1 cellular context compared by ENCODE assay signal in the genomic region with DNA sequence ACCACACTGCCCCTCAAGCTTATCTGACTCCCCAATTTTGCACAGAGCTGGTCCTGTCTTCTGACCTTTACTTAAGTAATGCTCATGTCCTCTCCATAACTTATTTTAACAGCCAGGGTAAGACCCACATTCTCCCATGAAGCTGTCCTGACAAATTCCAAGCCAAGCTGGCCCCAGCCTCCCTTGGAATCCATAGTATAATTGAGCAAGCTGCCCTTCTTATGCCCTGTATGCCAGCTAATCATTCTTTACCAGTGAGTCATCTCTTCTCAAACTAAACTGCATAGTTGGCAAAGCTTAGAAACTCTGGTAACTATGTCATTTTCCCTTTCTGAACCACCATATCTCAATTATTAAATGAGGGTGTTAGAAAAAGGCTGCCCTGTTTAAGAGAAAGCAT.
TF ChIP-seq lines count a peak whose summit lies in the region.

No MANE protein-coding gene starts in this region.

TF ChIP-seq in WTC11, 78 proteins besides CTCF, POLR2A, EP300 and RAD21 (continued from another document):
- TF ChIP-seq, protein P1, sequence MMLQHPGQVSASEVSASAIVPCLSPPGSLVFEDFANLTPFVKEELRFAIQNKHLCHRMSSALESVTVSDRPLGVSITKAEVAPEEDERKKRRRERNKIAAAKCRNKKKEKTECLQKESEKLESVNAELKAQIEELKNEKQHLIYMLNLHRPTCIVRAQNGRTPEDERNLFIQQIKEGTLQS (CRISPR knock-in tag; conservative IDR thresholded peaks at IDR 0.05) = no peak
- TF ChIP-seq, protein P2, sequence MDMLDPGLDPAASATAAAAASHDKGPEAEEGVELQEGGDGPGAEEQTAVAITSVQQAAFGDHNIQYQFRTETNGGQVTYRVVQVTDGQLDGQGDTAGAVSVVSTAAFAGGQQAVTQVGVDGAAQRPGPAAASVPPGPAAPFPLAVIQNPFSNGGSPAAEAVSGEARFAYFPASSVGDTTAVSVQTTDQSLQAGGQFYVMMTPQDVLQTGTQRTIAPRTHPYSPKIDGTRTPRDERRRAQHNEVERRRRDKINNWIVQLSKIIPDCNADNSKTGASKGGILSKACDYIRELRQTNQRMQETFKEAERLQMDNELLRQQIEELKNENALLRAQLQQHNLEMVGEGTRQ (CRISPR knock-in tag; IDR thresholded peaks at IDR 0.05) = no peak
